Comparison of ENCODE assay signal across 7 cellular contexts in genomic region chr14:69767369-69767999, GRCh38. TPM values are rescaled to one million over a fixed set of nuclear protein-coding genes. Genes with fewer than 3 reads are reported as not detected.
DNase-seq lines count a peak whose midpoint lies in the region; ATAC-seq and TF ChIP-seq lines count a peak whose summit lies in the region.

No MANE protein-coding gene starts in this region.

- intact Hi-C loops in gastrocnemius medialis (cut with DNase I; ENCODE audit: low total_unique reads): loop anchor here (1.0 to 5.0 kb wide), 4 partner anchors 156 to 835 kb away; partner anchors contain the start of genes ERH, MED6, SLC39A9 and SLC8A3

- TF ChIP-seq CTCF in brain (conservative IDR thresholded peaks at IDR 0.05) (no peak), gastrocnemius medialis (IDR thresholded peaks at IDR 0.05 in 4 of 5, conservative IDR thresholded peaks at IDR 0.05 in 1 of 5) (no peak)

- peaks cover 34 to 36% of the 10 kb centered on the region in 2 donors for H3K4me1 ChIP-seq in gastrocnemius medialis

- TF ChIP-seq POLR2A in gastrocnemius medialis (IDR thresholded peaks at IDR 0.05): peak; percentile 77 to 81

- peaks cover 0 to 9% (median 6%) of the 10 kb centered on the region in 5 experiments for H3K9me3 Mint-ChIP-seq in brain

- peaks cover 45% of the 10 kb centered on the region for H3K27me3 Mint-ChIP-seq in brain

- peaks cover 53% of the 10 kb centered on the region for H3K36me3 Mint-ChIP-seq in brain

- ATAC-seq in GM18519 (IDR thresholded peaks at IDR 0.05; ENCODE audit: low FRiP score, unreplicated experiment) (peak; percentile 56), HG03064 (IDR thresholded peaks at IDR 0.05; ENCODE audit: low read depth, unreplicated experiment) (peak; percentile 62), gastrocnemius medialis (peak; percentile 88 to 91)

- H3K4me3 Mint-ChIP-seq in brain: peak overlapping the region; percentile 95 to 99 (median 97)

- H3K4me3 ChIP-seq in iPS-11a (ENCODE audit: low read depth, low read length): peak overlapping the region; percentile 99
- peak overlapping the region; percentile 79 to 99 (median 92) for H3K4me3 ChIP-seq in gastrocnemius medialis

- DNase-seq in NCI-H2107 (lab: John Stamatoyannopoulos, UW) (peak; percentile 94), UCSD-AML1 (lab: John Stamatoyannopoulos, UW; ENCODE audit: unreplicated experiment) (peak; percentile 91), gastrocnemius medialis (peak; percentile 80 to 89)

- in situ Hi-C loops in gastrocnemius medialis (cut with MboI; ENCODE audit: low sequenced_read_pairs in 4 of 4): loop anchor here in 1 of 4 donors (10.0 kb wide), 1 partner anchor 373 kb away; the partner anchor contains the start of genes ERH and SLC39A9

- no peaks in the 10 kb centered on the region for H3K9me3 ChIP-seq in gastrocnemius medialis

- no peaks in the 10 kb centered on the region for H3K27me3 ChIP-seq in gastrocnemius medialis

- H3K27ac Mint-ChIP-seq in brain: peak overlapping the region; percentile 100

- peaks cover 62% of the 10 kb centered on the region for H3K4me1 Mint-ChIP-seq in brain

- H3K36me3 ChIP-seq in gastrocnemius medialis: peaks cover 16 to 47% of the 10 kb centered on the region in 2 donors

- H3K27ac ChIP-seq in gastrocnemius medialis: peak overlapping the region; percentile 97 to 100 (median 99)

RNA-seq across cellular contexts. Expression of gene SRSF5, which starts 0.5 kb away (rescaled TPM):
- polyA plus RNA-seq in brain (ENCODE audit: insufficient read depth, low read depth, low replicate concordance): 71.5 TPM
- total RNA-seq in gastrocnemius medialis: 100 to 1,000 TPM in 1 of 4 donors, 10 to 100 TPM in 3; 57.5 to 113 (median 84.6) TPM

RNA-seq across cellular contexts. Expression of gene SLC10A1, which starts 29.6 kb away (rescaled TPM):
- not detected for polyA plus RNA-seq in brain (ENCODE audit: insufficient read depth, low read depth, low replicate concordance)
- total RNA-seq in gastrocnemius medialis: under 1 TPM in 2 of 4 donors, not detected in 2; 0.22 to 0.23 TPM

Comparison
In these comparisons a context has a peak if more than half of its experiments do, and no peak if none do; other contexts are left out.
1. Peak in every context shown above with its lines: DNase-seq, ATAC-seq, H3K4me3 ChIP-seq and H3K27ac ChIP-seq.